In the genomic region with DNA sequence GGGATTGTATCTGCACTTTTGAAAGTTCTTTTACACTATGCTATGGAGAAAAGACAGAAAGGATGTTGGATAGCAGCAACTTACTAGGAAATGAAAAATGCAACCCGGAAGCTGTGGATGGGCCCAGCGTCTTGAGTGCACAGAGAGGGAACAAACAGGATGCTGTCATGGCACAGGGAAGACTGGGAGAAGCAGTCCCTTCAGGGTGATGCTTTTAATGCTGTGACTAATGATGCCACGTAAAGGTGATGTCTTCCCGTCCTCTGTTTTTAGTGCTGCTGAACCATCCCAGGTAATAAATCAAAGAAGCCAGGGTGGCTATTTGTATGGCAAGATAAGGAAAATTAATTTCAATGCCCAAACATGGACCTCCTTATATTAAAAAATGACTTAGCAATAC, we compare ENCODE assay signal across 1 cellular context.
TF ChIP-seq lines count a peak whose summit lies in the region.

No MANE protein-coding gene starts in this region.

TF ChIP-seq in WTC11, 78 proteins besides CTCF, POLR2A, EP300 and RAD21 (continued from another document):
- TF ChIP-seq, protein P1, sequence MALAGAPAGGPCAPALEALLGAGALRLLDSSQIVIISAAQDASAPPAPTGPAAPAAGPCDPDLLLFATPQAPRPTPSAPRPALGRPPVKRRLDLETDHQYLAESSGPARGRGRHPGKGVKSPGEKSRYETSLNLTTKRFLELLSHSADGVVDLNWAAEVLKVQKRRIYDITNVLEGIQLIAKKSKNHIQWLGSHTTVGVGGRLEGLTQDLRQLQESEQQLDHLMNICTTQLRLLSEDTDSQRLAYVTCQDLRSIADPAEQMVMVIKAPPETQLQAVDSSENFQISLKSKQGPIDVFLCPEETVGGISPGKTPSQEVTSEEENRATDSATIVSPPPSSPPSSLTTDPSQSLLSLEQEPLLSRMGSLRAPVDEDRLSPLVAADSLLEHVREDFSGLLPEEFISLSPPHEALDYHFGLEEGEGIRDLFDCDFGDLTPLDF (CRISPR knock-in tag; IDR thresholded peaks at IDR 0.05), result no peak
- TF ChIP-seq ZBTB21 (CRISPR knock-in tag; IDR thresholded peaks at IDR 0.05; ENCODE audit: borderline replicate concordance) (no peak), FOXK1 (CRISPR knock-in tag; IDR thresholded peaks at IDR 0.05) (no peak), NFATC4 (CRISPR knock-in tag; IDR thresholded peaks at IDR 0.05) (no peak), KAT7 (CRISPR knock-in tag; IDR thresholded peaks at IDR 0.05; ENCODE audit: borderline replicate concordance) (no peak), ATF1 (CRISPR knock-in tag; IDR thresholded peaks at IDR 0.05) (no peak), IRF2 (CRISPR knock-in tag; IDR thresholded peaks at IDR 0.05; ENCODE audit: borderline replicate concordance, low read depth) (no peak), ZNF138 (CRISPR knock-in tag; conservative IDR thresholded peaks at IDR 0.05) (no peak)
- TF ChIP-seq, protein P2, sequence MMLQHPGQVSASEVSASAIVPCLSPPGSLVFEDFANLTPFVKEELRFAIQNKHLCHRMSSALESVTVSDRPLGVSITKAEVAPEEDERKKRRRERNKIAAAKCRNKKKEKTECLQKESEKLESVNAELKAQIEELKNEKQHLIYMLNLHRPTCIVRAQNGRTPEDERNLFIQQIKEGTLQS (CRISPR knock-in tag; conservative IDR thresholded peaks at IDR 0.05), result no peak
